7 cellular contexts compared by ENCODE assay signal in genomic region chr2:40488101-40488598, GRCh38. TPM values are rescaled to one million over a fixed set of nuclear protein-coding genes. Genes with fewer than 3 reads are reported as not detected.
DNase-seq lines count a peak whose midpoint lies in the region; ATAC-seq and TF ChIP-seq lines count a peak whose summit lies in the region.

No MANE protein-coding gene starts in this region.

- no peaks in the 10 kb centered on the region for H3K9me3 ChIP-seq in cardiac muscle cell (ENCODE audit: low read depth)
- no peaks in the 10 kb centered on the region for H3K9me3 ChIP-seq in stomach smooth muscle (ENCODE audit: control insufficient read depth in 2 of 2, low read length in 2 of 2)

- DNase-seq in HEK293T (ENCODE audit: extremely low spot score) = peak; percentile 18
- peak; percentile 54 for DNase-seq in RPMI7951 (ENCODE audit: low read depth)
- DNase-seq in cardiac muscle cell (ENCODE audit: low read depth in 1 of 2, low spot score in 1 of 2) = peak; percentile 56 to 68
- no peak for DNase-seq in stimulated activated CD4-positive, alpha-beta T cell treated with anti-CD3 and anti-CD28 coated beads, Interleukin-4, amount 100 ng/mL, for 24 hours

- CTCF ChIA-PET in HEK293T (lab: Yijun Ruan, JAX) = interaction anchor here (0.6 to 1.7 kb wide), 8 partner anchors 9 to 1449 kb away, joined by 3 to 10 read pairs (median 4); partner anchors contain the start of gene SLC8A1

- ATAC-seq in HG03139 (IDR thresholded peaks at IDR 0.05; ENCODE audit: unreplicated experiment) (no peak), HG03039 (IDR thresholded peaks at IDR 0.05; ENCODE audit: unreplicated experiment) (no peak)

- peaks cover 53% of the 10 kb centered on the region for H3K4me1 ChIP-seq in cardiac muscle cell (ENCODE audit: low read depth)
- H3K4me1 ChIP-seq in stomach smooth muscle (ENCODE audit: control insufficient read depth, insufficient read depth, low read length) = peaks cover 8% of the 10 kb centered on the region

- H3K9ac ChIP-seq in stomach smooth muscle (ENCODE audit: low read length in 2 of 2) = peak overlapping the region in 1 of 2 donors; percentile 72

- peak; percentile 65 for TF ChIP-seq CTCF in cardiac muscle cell (IDR thresholded peaks at IDR 0.05; ENCODE audit: low read depth, low read length)

- H3K36me3 ChIP-seq in cardiac muscle cell (no peaks in the 10 kb centered on the region), stomach smooth muscle (ENCODE audit: control insufficient read depth in 2 of 2, insufficient read depth in 2 of 2, low read length in 2 of 2) (no peaks in the 10 kb centered on the region)

- H3K27me3 ChIP-seq in cardiac muscle cell (no peaks in the 10 kb centered on the region), stomach smooth muscle (ENCODE audit: control insufficient read depth in 1 of 2, insufficient read depth in 2 of 2, low read length in 2 of 2) (no peaks in the 10 kb centered on the region)

- POLR2A ChIA-PET in HEK293T (lab: Yijun Ruan, JAX) = no interaction called here

- H3K27ac ChIP-seq in cardiac muscle cell (peak overlapping the region; percentile 94), stomach smooth muscle (ENCODE audit: low read length) (no peak overlapping the region)

- H3K4me3 ChIP-seq in cardiac muscle cell (no peak overlapping the region), stomach smooth muscle (ENCODE audit: low read length in 2 of 2) (peak overlapping the region; percentile 3 to 63)

TF ChIP-seq in HEK293T, 16 proteins besides CTCF, POLR2A, EP300 and RAD21:
- no peak for TF ChIP-seq FOXM1 (IDR thresholded peaks at IDR 0.05; ENCODE audit: borderline replicate concordance)
- TF ChIP-seq LEF1 (IDR thresholded peaks at IDR 0.05; ENCODE audit: borderline replicate concordance) = no peak
- TF ChIP-seq L3MBTL2 (conservative IDR thresholded peaks at IDR 0.05) = no peak
- TF ChIP-seq SP1 (IDR thresholded peaks at IDR 0.05) = no peak
- no peak for TF ChIP-seq FOXK2 (IDR thresholded peaks at IDR 0.05)
- no peak for TF ChIP-seq TARDBP (IDR thresholded peaks at IDR 0.05)
- TF ChIP-seq ZNF384 (IDR thresholded peaks at IDR 0.05) = peak; percentile 91
- TF ChIP-seq HDGF (IDR thresholded peaks at IDR 0.05; ENCODE audit: borderline replicate concordance) = no peak

RNA-seq across cellular contexts. Expression of gene SLC8A1, which starts 36.3 kb away (rescaled TPM):
- total RNA-seq in RPMI7951 (2014; rRNA removed; shearing (Covaris generic)) = 6.4 and 8.5 TPM in 2 replicates
- 492 and 682 TPM in 2 replicates for total RNA-seq in cardiac muscle cell
- 103 and 173 TPM in 2 replicates for polyA plus RNA-seq in cardiac muscle cell

Comparison
In these comparisons a context has a peak if more than half of its experiments do, and no peak if none do; other contexts are left out.
1. RNA of gene SLC8A1, which starts 36.3 kb away (total RNA-seq): 492 to 682 TPM in cardiac muscle cell; 6.4 to 8.5 TPM in RPMI7951; every median in the first group is over 10 times any median in the second.